In the genomic region with DNA sequence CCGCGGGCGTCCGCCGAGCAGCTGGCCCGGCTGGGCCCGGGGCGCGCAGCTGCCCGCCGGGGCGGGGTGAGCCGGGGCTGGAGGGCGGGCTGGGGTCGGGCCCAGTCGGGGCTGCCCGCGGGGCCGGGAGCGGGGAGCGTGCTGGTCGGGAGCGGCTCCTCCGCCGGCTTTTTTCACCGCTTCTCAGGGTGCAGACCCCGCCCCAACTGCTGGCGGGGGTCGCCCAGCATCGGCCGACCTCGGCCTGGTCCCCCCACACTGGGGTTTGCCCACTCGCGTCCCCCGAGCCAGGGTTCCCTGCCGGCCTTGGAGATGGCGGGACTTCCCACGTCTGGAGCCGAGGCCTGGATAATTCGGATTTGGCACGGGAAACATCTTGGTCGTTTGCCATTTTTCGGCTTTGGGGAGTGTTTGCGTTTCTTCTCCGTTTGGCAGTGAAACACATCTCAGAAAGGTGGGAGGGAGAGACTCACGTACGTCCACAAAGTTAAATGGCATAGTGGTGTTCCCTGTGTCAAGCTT, we compare ENCODE assay signal across 8 cellular contexts. TPM values are rescaled to one million over a fixed set of nuclear protein-coding genes. Genes with fewer than 3 reads are reported as not detected.
A peak's percentile ranks its signal among the peaks of the same experiment; 100 is the strongest.
DNase-seq lines count a peak whose midpoint lies in the region; ATAC-seq and TF ChIP-seq lines count a peak whose summit lies in the region.

No MANE protein-coding gene starts in this region.

- H3K9me3 ChIP-seq in adrenal gland (replicated peaks in 1 of 3) (no peaks in the 10 kb centered on the region), right cardiac atrium (ENCODE audit: control insufficient read depth, low read length) (no peaks in the 10 kb centered on the region)

- ATAC-seq in HG02852 (IDR thresholded peaks at IDR 0.05; ENCODE audit: unreplicated experiment) (peak; percentile 13), right cardiac atrium (peak; percentile 21 to 29)

- H3K27me3 ChIP-seq in adrenal gland (no peaks in the 10 kb centered on the region), right cardiac atrium (ENCODE audit: control insufficient read depth, insufficient read depth) (no peaks in the 10 kb centered on the region)

- intact Hi-C loops in adrenal gland (cut with DNase I) (no loop called here), right cardiac atrium (cut with DNase I) (no loop called here)

- WGBS in adrenal gland, 4 donors, result 0 to 1% (median 0%) methylated on average over 8 to 47 of the region's 47 CpGs
- WGBS in right cardiac atrium, result under 1% methylated on average over 47 of the region's 47 CpGs

- H3K4me1 ChIP-seq in adrenal gland (replicated peaks in 1 of 2) (peaks cover 13 to 38% of the 10 kb centered on the region in 2 donors), right cardiac atrium (ENCODE audit: control insufficient read depth, insufficient read depth, low read length) (no peaks in the 10 kb centered on the region)

- DNase-seq in NOMO-1 treated with dmso at 0.1 percent for 144 hours (lab: John Stamatoyannopoulos, UW; ENCODE audit: unreplicated experiment), result peak; percentile 33
- no peak for DNase-seq in NOMO-1 treated with DMSO at 0.1 percent for 48 hours (lab: John Stamatoyannopoulos, UW; ENCODE audit: unreplicated experiment)
- DNase-seq in NCI-H69 (lab: John Stamatoyannopoulos, UW), result peak; percentile 70
- peak; percentile 48 to 78 (median 69) for DNase-seq in adrenal gland
- DNase-seq in right cardiac atrium, result peak; percentile 47 to 73 (median 68)
- DNase-seq in retina, result peak; percentile 41
- no peak for DNase-seq in GM20000 (ENCODE audit: low spot score)

- H3K36me3 ChIP-seq in adrenal gland (replicated peaks in 1 of 2), result no peaks in the 10 kb centered on the region

- peak overlapping the region; percentile 62 to 99 (median 80) for H3K4me3 ChIP-seq in adrenal gland
- peak overlapping the region; percentile 88 for H3K4me3 ChIP-seq in right cardiac atrium (ENCODE audit: low read length)

- TF ChIP-seq POLR2A in adrenal gland (IDR thresholded peaks at IDR 0.05), result no peak

- TF ChIP-seq CTCF in adrenal gland (IDR thresholded peaks at IDR 0.05) (no peak), GM20000 (IDR thresholded peaks at IDR 0.05; ENCODE audit: extremely low read depth, missing control alignments) (no peak)

- H3K27ac ChIP-seq in adrenal gland, result peak overlapping the region in 4 of 5 donors; percentile 77 to 95 (median 80)
- H3K27ac ChIP-seq in right cardiac atrium (ENCODE audit: low read length), result peak overlapping the region; percentile 74

RNA-seq across cellular contexts. Expression of gene TMEM248, which starts 0.4 kb away (rescaled TPM):
- total RNA-seq in adrenal gland (100 to 1,000 TPM; 102 to 161 (median 133) TPM), right cardiac atrium (10 to 100 TPM; 56.2 to 67.3 (median 60.6) TPM)
- polyA plus RNA-seq in adrenal gland (10 to 100 TPM; 16.6 to 82.5 (median 23.9) TPM), right cardiac atrium (26.9 TPM)

Comparison
In these comparisons a context has a peak if more than half of its experiments do, and no peak if none do; other contexts are left out.
1. DNase-seq: peak in NOMO-1 treated with dmso at 0.1 percent for 144 hours (single experiment), NCI-H69 (single experiment), adrenal gland (7 of 7), right cardiac atrium (3 of 3) and retina (single experiment); none in NOMO-1 treated with DMSO at 0.1 percent for 48 hours (single experiment) and GM20000 (single experiment).